ENCODE assay signal across 6 cellular contexts in genomic region chr2:206433201-206433600, GRCh38. TPM values are rescaled to one million over a fixed set of nuclear protein-coding genes. Genes with fewer than 3 reads are reported as not detected.
"Had no signal": no experiment of that assay in that cellular context is flagged by ENCODE, and none has a peak within 500 bp of the region (broad histone marks: within the 10 kb centered on the region; RNA-seq: fewer than 3 reads in every experiment).

No MANE protein-coding gene starts in this region.

- H3K4me3 ChIP-seq: GM23338, K562 had no signal

- H3K4me2 ChIP-seq: GM23338 had no signal

- DNase-seq: H9, HCEC 1CT, IMR-90, KG1 had no signal

- H2AFZ ChIP-seq: GM23338 had no signal

RNA-seq across cellular contexts. Expression of gene ADAM23, which starts 10.1 kb away (rescaled TPM):
- polyA plus RNA-seq: K562 had no signal
